Comparison of ENCODE assay signal across 1 cellular context in the genomic region with DNA sequence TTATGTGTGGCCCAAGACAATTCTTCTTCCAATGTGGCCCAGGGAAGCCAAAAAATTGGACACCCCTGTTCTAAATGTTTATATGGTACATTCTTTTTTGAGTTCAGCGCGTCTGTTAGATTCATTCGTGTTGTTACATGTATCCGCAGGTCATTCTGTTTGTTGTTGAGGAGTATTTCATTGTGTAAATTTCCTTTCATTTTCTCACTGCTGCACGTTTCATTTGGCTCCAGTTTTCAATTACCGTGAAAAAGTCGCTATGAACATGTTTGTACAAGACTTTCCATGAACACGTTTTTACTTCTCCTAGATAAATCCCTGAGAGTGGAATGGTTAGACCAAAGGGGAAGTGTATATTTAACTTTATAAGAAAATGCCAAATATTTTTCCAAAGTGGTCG.
TF ChIP-seq lines count a peak whose summit lies in the region.

No MANE protein-coding gene starts in this region.

TF ChIP-seq in SK-N-SH, 30 proteins besides CTCF, POLR2A, EP300 and RAD21 (continued from another document):
- TF ChIP-seq REST (IDR thresholded peaks at IDR 0.05; ENCODE audit: low read depth, low read length), result no peak
- TF ChIP-seq CHD2 (IDR thresholded peaks at IDR 0.05; ENCODE audit: low read length, partially characterized antibody), result no peak
- TF ChIP-seq, protein P1, sequence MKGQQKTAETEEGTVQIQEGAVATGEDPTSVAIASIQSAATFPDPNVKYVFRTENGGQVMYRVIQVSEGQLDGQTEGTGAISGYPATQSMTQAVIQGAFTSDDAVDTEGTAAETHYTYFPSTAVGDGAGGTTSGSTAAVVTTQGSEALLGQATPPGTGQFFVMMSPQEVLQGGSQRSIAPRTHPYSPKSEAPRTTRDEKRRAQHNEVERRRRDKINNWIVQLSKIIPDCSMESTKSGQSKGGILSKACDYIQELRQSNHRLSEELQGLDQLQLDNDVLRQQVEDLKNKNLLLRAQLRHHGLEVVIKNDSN (IDR thresholded peaks at IDR 0.05; ENCODE audit: borderline replicate concordance, low read depth), result no peak
- TF ChIP-seq, protein P2, sequence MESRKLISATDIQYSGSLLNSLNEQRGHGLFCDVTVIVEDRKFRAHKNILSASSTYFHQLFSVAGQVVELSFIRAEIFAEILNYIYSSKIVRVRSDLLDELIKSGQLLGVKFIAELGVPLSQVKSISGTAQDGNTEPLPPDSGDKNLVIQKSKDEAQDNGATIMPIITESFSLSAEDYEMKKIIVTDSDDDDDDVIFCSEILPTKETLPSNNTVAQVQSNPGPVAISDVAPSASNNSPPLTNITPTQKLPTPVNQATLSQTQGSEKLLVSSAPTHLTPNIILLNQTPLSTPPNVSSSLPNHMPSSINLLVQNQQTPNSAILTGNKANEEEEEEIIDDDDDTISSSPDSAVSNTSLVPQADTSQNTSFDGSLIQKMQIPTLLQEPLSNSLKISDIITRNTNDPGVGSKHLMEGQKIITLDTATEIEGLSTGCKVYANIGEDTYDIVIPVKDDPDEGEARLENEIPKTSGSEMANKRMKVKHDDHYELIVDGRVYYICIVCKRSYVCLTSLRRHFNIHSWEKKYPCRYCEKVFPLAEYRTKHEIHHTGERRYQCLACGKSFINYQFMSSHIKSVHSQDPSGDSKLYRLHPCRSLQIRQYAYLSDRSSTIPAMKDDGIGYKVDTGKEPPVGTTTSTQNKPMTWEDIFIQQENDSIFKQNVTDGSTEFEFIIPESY (IDR thresholded peaks at IDR 0.05; ENCODE audit: borderline replicate concordance, low read depth), result no peak
- TF ChIP-seq TAF1 (IDR thresholded peaks at IDR 0.05; ENCODE audit: borderline replicate concordance, low read depth, low read length), result no peak
- TF ChIP-seq YY1 (IDR thresholded peaks at IDR 0.05; ENCODE audit: low read depth), result no peak
- no peak for TF ChIP-seq FOXM1 (IDR thresholded peaks at IDR 0.05; ENCODE audit: low read depth)
- TF ChIP-seq RXRA (IDR thresholded peaks at IDR 0.05; ENCODE audit: borderline replicate concordance, low read depth), result no peak
- no peak for TF ChIP-seq RCOR1 (IDR thresholded peaks at IDR 0.05; ENCODE audit: low read length)
- TF ChIP-seq SMC3 (IDR thresholded peaks at IDR 0.05; ENCODE audit: low read depth, low read length), result no peak
- no peak for TF ChIP-seq MEF2A (IDR thresholded peaks at IDR 0.05; ENCODE audit: borderline replicate concordance, low read depth)
- no peak for TF ChIP-seq TEAD4 (IDR thresholded peaks at IDR 0.05; ENCODE audit: borderline replicate concordance, insufficient read depth)
